ENCODE assay signal across 20 cellular contexts in genomic region chr1:61420243-61420642, GRCh38.
A peak's percentile ranks its signal among the peaks of the same experiment; 100 is the strongest.
DNase-seq lines count a peak whose midpoint lies in the region; ATAC-seq and TF ChIP-seq lines count a peak whose summit lies in the region.
"Had no signal": no experiment of that assay in that cellular context is flagged by ENCODE, and none has a peak within 500 bp of the region (broad histone marks: within the 10 kb centered on the region; RNA-seq: fewer than 3 reads in every experiment).

No MANE protein-coding gene starts in this region.

- DNase-seq in cardiac muscle cell (ENCODE audit: low read depth in 1 of 2, low spot score in 1 of 2), result no peak
- no peak for DNase-seq in cardiac septum (ENCODE audit: low spot score)
- no peak for DNase-seq in GM23338 (ENCODE audit: low spot score)
- peak; percentile 17 for DNase-seq in RPMI8226
- DNase-seq in NCI-H1092 treated with DMSO at 0.1 percent for 48 hours (lab: John Stamatoyannopoulos, UW), result no peak
- no peak for DNase-seq in posterior vena cava (ENCODE audit: low spot score)
- DNase-seq: Caco-2; CD4-positive, CD25-positive, alpha-beta regulatory T cell; CD8-positive, alpha-beta T cell; DMS153; DND-41; GOT3; HFFc6 had no signal

- H3K4me3 ChIP-seq in cardiac muscle cell (no peak overlapping the region), GM23338 (no peak overlapping the region), Loucy (ENCODE audit: low read length, poor library complexity, severe bottlenecking) (no peak overlapping the region)
- H3K4me3 ChIP-seq: BLaER1, HAP-1 had no signal

- H3K79me2 ChIP-seq in GM23338 (replicated peaks; ENCODE audit: insufficient read depth) (no peaks in the 10 kb centered on the region), Loucy (ENCODE audit: insufficient read depth, low read length) (no peaks in the 10 kb centered on the region)

- H3K4me2 ChIP-seq in GM23338, result no peak overlapping the region
- H3K4me2 ChIP-seq in Loucy (ENCODE audit: low read depth, low read length, poor library complexity, severe bottlenecking), result peak overlapping the region; percentile 51
- H3K4me2 ChIP-seq: BLaER1 had no signal

- H3K9me3 Mint-ChIP-seq in GM23338, result no peaks in the 10 kb centered on the region
- H3K9me3 Mint-ChIP-seq: CD4-positive, CD25-positive, alpha-beta regulatory T cell; CD8-positive, alpha-beta T cell; HFFc6 had no signal

- intact Hi-C loops in cardiac septum (cut with DNase I), result no loop called here
- intact Hi-C loops in posterior vena cava (cut with DNase I), result no loop called here

- ATAC-seq in GM23338 (no peak), HG03175 (IDR thresholded peaks at IDR 0.05; ENCODE audit: unreplicated experiment) (no peak)
- ATAC-seq: CD8-positive, alpha-beta T cell had no signal

- H3K36me3 ChIP-seq in cardiac muscle cell, result no peaks in the 10 kb centered on the region
- no peaks in the 10 kb centered on the region for H3K36me3 ChIP-seq in GM23338 (ENCODE audit: insufficient read depth)
- H3K36me3 ChIP-seq in Loucy (ENCODE audit: insufficient read depth, low read length), result no peaks in the 10 kb centered on the region
- H3K36me3 ChIP-seq: BLaER1, HAP-1 had no signal

- no peaks in the 10 kb centered on the region for H4K20me1 ChIP-seq in GM23338 (replicated peaks; ENCODE audit: insufficient read depth)
- H4K20me1 ChIP-seq in Loucy (ENCODE audit: insufficient read depth, low read length, poor library complexity, severe bottlenecking), result no peaks in the 10 kb centered on the region
- H4K20me1 ChIP-seq: BLaER1 had no signal

- TF ChIP-seq CTCF in cardiac muscle cell (IDR thresholded peaks at IDR 0.05; ENCODE audit: low read depth, low read length), result no peak
- no peak for TF ChIP-seq CTCF in GM23338 (conservative IDR thresholded peaks at IDR 0.05; ENCODE audit: low read depth in 2 of 2)
- TF ChIP-seq CTCF in Loucy (conservative IDR thresholded peaks at IDR 0.05; ENCODE audit: low read length), result no peak

- peak overlapping the region; percentile 10 for H3K9ac ChIP-seq in Loucy (ENCODE audit: low read depth, low read length, poor library complexity, severe bottlenecking)
- H3K9ac ChIP-seq: BLaER1 had no signal

- H3K27me3 Mint-ChIP-seq in GM23338 (ENCODE audit: insufficient read depth, low read depth, poor library complexity), result no peaks in the 10 kb centered on the region

- no peaks in the 10 kb centered on the region for H3K27me3 ChIP-seq in cardiac muscle cell
- H3K27me3 ChIP-seq in GM23338 (ENCODE audit: insufficient read depth), result no peaks in the 10 kb centered on the region
- H3K27me3 ChIP-seq in Loucy (ENCODE audit: insufficient read depth, low read length, poor library complexity, severe bottlenecking), result no peaks in the 10 kb centered on the region
- H3K27me3 ChIP-seq: BLaER1 had no signal

- H3K9me3 ChIP-seq in cardiac muscle cell (ENCODE audit: low read depth), result no peaks in the 10 kb centered on the region
- H3K9me3 ChIP-seq in Loucy (ENCODE audit: insufficient read depth, low read depth, low read length), result no peaks in the 10 kb centered on the region
- H3K9me3 ChIP-seq: BLaER1, Caco-2, HAP-1 had no signal

- H3K9me2 ChIP-seq in GM23338 (ENCODE audit: insufficient read depth) (no peaks in the 10 kb centered on the region), Loucy (replicated peaks; ENCODE audit: low read depth, low read length) (no peaks in the 10 kb centered on the region)

- H3K4me1 ChIP-seq in cardiac muscle cell (ENCODE audit: low read depth), result peaks cover 28% of the 10 kb centered on the region
- H3K4me1 ChIP-seq in GM23338 (ENCODE audit: insufficient read depth), result peaks cover 19% of the 10 kb centered on the region
- H3K4me1 ChIP-seq in Loucy (ENCODE audit: insufficient read depth, low read length, poor library complexity, severe bottlenecking), result peaks cover 31% of the 10 kb centered on the region
- H3K4me1 ChIP-seq: Caco-2 had no signal

- H3F3A ChIP-seq in GM23338 (replicated peaks; ENCODE audit: low read depth) (no peaks in the 10 kb centered on the region), Loucy (ENCODE audit: low read depth) (no peaks in the 10 kb centered on the region)

- peak overlapping the region; percentile 4 for H3K27ac ChIP-seq in cardiac muscle cell
- H3K27ac ChIP-seq in GM23338 (ENCODE audit: low read depth), result no peak overlapping the region
- H3K27ac ChIP-seq: 22Rv1, BLaER1, C4-2B had no signal

- no peak overlapping the region for H3K4me3 Mint-ChIP-seq in GM23338
- H3K4me3 Mint-ChIP-seq: B cell; CD4-positive, CD25-positive, alpha-beta regulatory T cell; CD8-positive, alpha-beta T cell; HFFc6 had no signal

- H2AFZ ChIP-seq in GM23338, result no peak overlapping the region
- H2AFZ ChIP-seq in Loucy (ENCODE audit: low read length), result no peak overlapping the region

- peaks cover 29% of the 10 kb centered on the region for H3K4me1 Mint-ChIP-seq in GM23338
- H3K4me1 Mint-ChIP-seq: CD4-positive, CD25-positive, alpha-beta regulatory T cell had no signal

- H3K36me3 Mint-ChIP-seq in GM23338 (ENCODE audit: low read depth), result no peaks in the 10 kb centered on the region
- H3K36me3 Mint-ChIP-seq: CD4-positive, CD25-positive, alpha-beta regulatory T cell; CD8-positive, alpha-beta T cell had no signal

- 0 out of 2 replicates have a peak overlapping the region, but pooled peaks have one; percentile 24 for H3K27ac Mint-ChIP-seq in GM23338
- H3K27ac Mint-ChIP-seq: B cell; CD4-positive, CD25-positive, alpha-beta regulatory T cell; CD8-positive, alpha-beta T cell; HFFc6 had no signal

TF ChIP-seq in GM23338, 12 proteins besides CTCF, POLR2A, EP300 and RAD21 (continues in another document):
- TF ChIP-seq POLR2AphosphoS5 (IDR thresholded peaks at IDR 0.05; ENCODE audit: low read depth) (no peak), ETS1 (IDR thresholded peaks at IDR 0.05) (no peak), ZNF114 (CRISPR knock-in tag; IDR thresholded peaks at IDR 0.05) (no peak), ZNF331 (CRISPR knock-in tag; IDR thresholded peaks at IDR 0.05; ENCODE audit: low read depth) (no peak), REST (IDR thresholded peaks at IDR 0.05; ENCODE audit: unreplicated experiment) (no peak), CREB1 (CRISPR knock-in tag; IDR thresholded peaks at IDR 0.05; ENCODE audit: low read depth) (no peak), STAT1 (IDR thresholded peaks at IDR 0.05; ENCODE audit: unreplicated experiment) (no peak), EZH2phosphoT487 (IDR thresholded peaks at IDR 0.05; ENCODE audit: unreplicated experiment) (no peak), JUNB (IDR thresholded peaks at IDR 0.05; ENCODE audit: unreplicated experiment) (no peak), EZH2 (IDR thresholded peaks at IDR 0.05; ENCODE audit: low read depth, unreplicated experiment) (no peak), NANOG (IDR thresholded peaks at IDR 0.05; ENCODE audit: borderline replicate concordance) (no peak)
